16 cellular contexts compared by ENCODE assay signal in genomic region chr6:16216501-16217155, GRCh38. TPM values are rescaled to one million over a fixed set of nuclear protein-coding genes. Genes with fewer than 3 reads are reported as not detected.
DNase-seq lines count a peak whose midpoint lies in the region; ATAC-seq, FAIRE-seq and TF ChIP-seq lines count a peak whose summit lies in the region.
"Had no signal": no experiment of that assay in that cellular context is flagged by ENCODE, and none has a peak within 500 bp of the region (broad histone marks: within the 10 kb centered on the region; RNA-seq: fewer than 3 reads in every experiment).

No MANE protein-coding gene starts in this region.

- POLR2A ChIA-PET in K562 (lab: Yijun Ruan, JAX) (interaction anchor here (0.8 to 8.2 kb wide), 6 partner anchors 17 to 88 kb away, joined by 3 to 42 read pairs (median 3); partner anchors contain the start of genes GMPR and MYLIP), HEK293T (lab: Yijun Ruan, JAX) (no interaction called here)

- TF ChIP-seq POLR2A in K562 (conservative IDR thresholded peaks at IDR 0.05), result no peak
- no peak for TF ChIP-seq POLR2A in testis (IDR thresholded peaks at IDR 0.05)

- BruUV-seq in K562 (replicated peaks; lab: Mats Ljungman, UMichigan), result no TSS peak

- no peak for TF ChIP-seq RAD21 in K562 (CRISPR knock-in tag; conservative IDR thresholded peaks at IDR 0.05 in 1 of 2, IDR thresholded peaks at IDR 0.05 in 1 of 2)

- H3K79me2 ChIP-seq in K562 (ENCODE audit: control insufficient read depth, insufficient read depth, low read length) (no peaks in the 10 kb centered on the region), fibroblast of lung (ENCODE audit: control insufficient read depth, insufficient read depth, low read length) (no peaks in the 10 kb centered on the region)

- H3K9me3 ChIP-seq in K562 (replicated peaks; ENCODE audit: control insufficient read depth, insufficient read depth, low read depth, low read length) (peaks cover 18% of the 10 kb centered on the region), fibroblast of lung (ENCODE audit: control insufficient read depth, insufficient read depth, low read depth, low read length) (no peaks in the 10 kb centered on the region), muscle layer of colon (ENCODE audit: low read length) (no peaks in the 10 kb centered on the region), testis (no peaks in the 10 kb centered on the region)

- no peak for ATAC-seq in K562

- TF ChIP-seq CTCF in K562 (IDR thresholded peaks at IDR 0.05 in 2 of 3, conservative IDR thresholded peaks at IDR 0.05 in 1 of 3; ENCODE audit: insufficient read depth in 2 of 3, low read depth in 1 of 3, low read length in 3 of 3), result no peak
- no peak for TF ChIP-seq CTCF in fibroblast of lung (conservative IDR thresholded peaks at IDR 0.05 in 1 of 2, IDR thresholded peaks at IDR 0.05 in 1 of 2; ENCODE audit: low read depth in 1 of 2, low read length in 2 of 2)
- no peak for TF ChIP-seq CTCF in testis (IDR thresholded peaks at IDR 0.05)

- intact Hi-C loops in K562 (cut with micrococcal nuclease), result loop anchor here (1.0 kb wide), 1 partner anchor 8 kb away; no protein-coding TSS in a partner anchor
- intact Hi-C loops in testis (cut with DNase I; ENCODE audit: low total_unique reads), result no loop called here

- H2AFZ ChIP-seq in K562 (ENCODE audit: low read depth, low read length) (no peak overlapping the region), fibroblast of lung (ENCODE audit: low read length) (peak overlapping the region; percentile 34)
- H2AFZ ChIP-seq: neural progenitor cell had no signal

- WGBS in K562 (ENCODE audit: insufficient coverage, low coverage, missing lambda C conversion rate), result 97% methylated on average over 31 of the region's 43 CpGs
- WGBS in testis, 2 donors, result 4 to 43% methylated on average over 3 to 43 of the region's 43 CpGs

- in situ Hi-C loops in K562 (cut with MboI), result no loop called here

- H3K4me3 ChIP-seq in K562 (no peak overlapping the region), fibroblast of lung (replicated peaks in 1 of 4; ENCODE audit: control extremely low read depth in 1 of 4, insufficient read depth in 1 of 4, low read depth in 3 of 4, low read length in 4 of 4) (peak overlapping the region in 2 of 4 experiments; percentile 29 to 32), muscle layer of colon (ENCODE audit: low read depth in 1 of 2, low read length in 2 of 2) (peak overlapping the region; percentile 23 to 31), testis (peak overlapping the region; percentile 29 to 42)
- H3K4me3 ChIP-seq: lung, neural progenitor cell had no signal

- H3K9me1 ChIP-seq in K562 (ENCODE audit: control insufficient read depth, insufficient read depth, low read length), result no peaks in the 10 kb centered on the region

- no peaks in the 10 kb centered on the region for H3K36me3 ChIP-seq in K562 (ENCODE audit: control insufficient read depth, insufficient read depth, low read length)
- H3K36me3 ChIP-seq in fibroblast of lung (ENCODE audit: control insufficient read depth, insufficient read depth, low read length), result no peaks in the 10 kb centered on the region
- H3K36me3 ChIP-seq in muscle layer of colon (ENCODE audit: insufficient read depth, low read length), result no peaks in the 10 kb centered on the region
- no peaks in the 10 kb centered on the region for H3K36me3 ChIP-seq in testis (ENCODE audit: low read depth, missing control alignments)
- H3K36me3 ChIP-seq: neural progenitor cell, WERI-Rb-1 had no signal

- 0 out of 2 replicates have a peak overlapping the region, but pooled peaks have one; percentile 19 for H3K4me2 ChIP-seq in K562 (ENCODE audit: insufficient read depth, low read length)
- no peak overlapping the region for H3K4me2 ChIP-seq in fibroblast of lung (ENCODE audit: extremely low read depth, insufficient read depth, low read length)
- H3K4me2 ChIP-seq: neural progenitor cell had no signal

- H3K9ac ChIP-seq in K562 (ENCODE audit: insufficient read depth in 1 of 2, low read depth in 2 of 2, low read length in 2 of 2), result no peak overlapping the region
- no peak overlapping the region for H3K9ac ChIP-seq in fibroblast of lung (ENCODE audit: insufficient read depth, low read length)
- H3K9ac ChIP-seq in muscle layer of colon (ENCODE audit: low read length), result no peak overlapping the region
- H3K9ac ChIP-seq: neural progenitor cell had no signal

- H3K4me1 ChIP-seq in K562 (replicated peaks in 1 of 2; ENCODE audit: control insufficient read depth in 2 of 2, insufficient read depth in 2 of 2, low read length in 2 of 2), result peaks cover 26 to 38% of the 10 kb centered on the region in 2 experiments
- H3K4me1 ChIP-seq in fibroblast of lung (ENCODE audit: control insufficient read depth, extremely low read depth, insufficient read depth, low read length), result no peaks in the 10 kb centered on the region
- peaks cover 15% of the 10 kb centered on the region for H3K4me1 ChIP-seq in muscle layer of colon (ENCODE audit: insufficient read depth, low read length)
- peaks cover 14% of the 10 kb centered on the region for H3K4me1 ChIP-seq in testis
- H3K4me1 ChIP-seq: neural progenitor cell had no signal

- H4K20me1 ChIP-seq in K562 (replicated peaks; ENCODE audit: control insufficient read depth, insufficient read depth, low read length), result no peaks in the 10 kb centered on the region
- H4K20me1 ChIP-seq in fibroblast of lung (ENCODE audit: control insufficient read depth, extremely low read depth, insufficient read depth, low read length), result no peaks in the 10 kb centered on the region

- H3K27me3 ChIP-seq in K562 (ENCODE audit: control insufficient read depth in 2 of 2, insufficient read depth in 2 of 2, low read length in 2 of 2) (no peaks in the 10 kb centered on the region), fibroblast of lung (ENCODE audit: control insufficient read depth, insufficient read depth, low read length) (no peaks in the 10 kb centered on the region), muscle layer of colon (ENCODE audit: control insufficient read depth in 1 of 2, insufficient read depth in 2 of 2, low read length in 2 of 2) (peaks cover 6% of the 10 kb centered on the region in 2 donors), testis (no peaks in the 10 kb centered on the region)
- H3K27me3 ChIP-seq: neural progenitor cell had no signal

- no peak for DNase-seq in K562 (ENCODE audit: extremely low read depth in 1 of 4, low spot score in 3 of 4)
- DNase-seq in fibroblast of lung (ENCODE audit: low read depth in 2 of 2), result peak; percentile 36 to 55
- DNase-seq in testis, result peak; percentile 47
- DNase-seq in HEK293T (ENCODE audit: extremely low spot score), result no peak
- no peak for DNase-seq in NCI-H69 (lab: John Stamatoyannopoulos, UW)
- no peak for DNase-seq in NCI-H510A (lab: John Stamatoyannopoulos, UW)
- DNase-seq: activated CD8-positive, alpha-beta memory T cell treated with anti-CD3 and anti-CD28 coated beads, Interleukin-2, amount 50 U/mL, for 4 hours; activated naive CD4-positive, alpha-beta T cell treated with anti-CD3 and anti-CD28 coated beads, Interleukin-2, amount 10 ng/mL, durations not matched to agents 7 days and 5 days; C1 segment of cervical spinal cord; Kasumi-1; NCI-H1436 treated with DMSO at 0.1 percent for 48 hours; NCI-H510A treated with DMSO at 0.1 percent for 48 hours; WERI-Rb-1 had no signal

- CTCF ChIA-PET in K562 (lab: Yijun Ruan, JAX; ENCODE audit: low intra/inter-chr PET ratio) (no interaction called here), HEK293T (lab: Yijun Ruan, JAX) (no interaction called here)

- FAIRE-seq in K562 (lab: Jason Lieb, UNC), result no peak

- TF ChIP-seq EP300 in K562 (IDR thresholded peaks at IDR 0.05; ENCODE audit: low read length), result no peak

- H3K27ac ChIP-seq in K562 (ENCODE audit: extremely low read depth, low read depth, low read length), result peak overlapping the region; percentile 93
- no peak overlapping the region for H3K27ac ChIP-seq in fibroblast of lung (ENCODE audit: insufficient read depth, low read length)
- H3K27ac ChIP-seq in muscle layer of colon (ENCODE audit: low read depth, low read length), result no peak overlapping the region
- peak overlapping the region in 1 of 2 donors; percentile 14 for H3K27ac ChIP-seq in testis
- H3K27ac ChIP-seq: neural progenitor cell, WERI-Rb-1 had no signal

TF ChIP-seq in K562, 482 proteins besides CTCF, POLR2A, EP300 and RAD21 (continues in another document):
- no peak for TF ChIP-seq KLF13 (tag; IDR thresholded peaks at IDR 0.05; ENCODE audit: borderline replicate concordance, low read depth)

TF ChIP-seq in HEK293T, 16 proteins besides CTCF, POLR2A, EP300 and RAD21:
- TF ChIP-seq L3MBTL2 (conservative IDR thresholded peaks at IDR 0.05), result no peak
- TF ChIP-seq ELF4 (IDR thresholded peaks at IDR 0.05), result no peak
- no peak for TF ChIP-seq CTBP1 (IDR thresholded peaks at IDR 0.05; ENCODE audit: borderline replicate concordance)
- no peak for TF ChIP-seq FOXK2 (IDR thresholded peaks at IDR 0.05)

RNA-seq across cellular contexts. Expression of gene GMPR, which starts 21.8 kb away (rescaled TPM):
- total RNA-seq in K562 (2011; cell fraction: chromatin; rRNA removed; ENCODE audit: low replicate concordance), result 58.9 and 89.1 TPM in 2 replicates
- total RNA-seq in K562 (2011; cell fraction: nucleolus; rRNA removed), result 52.6 and 53.0 TPM in 2 replicates
- 58.1 and 58.7 TPM in 2 replicates for total RNA-seq in K562 (2011; cell fraction: nucleoplasm; rRNA removed)
- total RNA-seq in K562 (2014; rRNA removed), result 42.5 and 46.2 TPM in 2 replicates
- 34.1 and 34.6 TPM in 2 replicates for total RNA-seq in K562 (2014; rRNA removed; fragmentation: Illumina TruSeq; extraction: Trizol)
- 52.9 and 53.5 TPM in 2 replicates for total RNA-seq in K562 (2015; rRNA removed; fragmentation: Illumina TruSeq; extraction: Trizol)
- 64.1 and 73.7 TPM in 2 replicates for total RNA-seq in K562 (2021)
- polyA plus RNA-seq in K562 (2011; rRNA removed), result 66.7 and 72.1 TPM in 2 replicates
- 97.7 and 111 TPM in 2 replicates for polyA plus RNA-seq in K562 (2011; cell fraction: cytosol; rRNA removed)
- 50.2 and 57.5 TPM in 2 replicates for polyA plus RNA-seq in K562 (2011; cell fraction: nucleus; rRNA removed)
- 80.2 and 117 TPM in 2 replicates for polyA plus RNA-seq in K562 (2012)
- polyA plus RNA-seq in K562 (2014; fragmentation: Illumina TruSeq; extraction: Trizol), result 83.7 and 85.6 TPM in 2 replicates
- 10 to 100 TPM; 42.0 to 47.8 TPM for polyA plus RNA-seq in K562 (2014; fragmentation: Nextera tagmentation; extraction: Ambion mirVana)
- polyA plus RNA-seq in K562 (2014; rRNA removed), result 45.6 and 49.8 TPM in 2 replicates
- polyA minus RNA-seq in K562 (2011; rRNA and poly(A)+ RNA removed), result 82.0 and 85.1 TPM in 2 replicates
- polyA minus RNA-seq in K562 (2011; cell fraction: cytosol; rRNA and poly(A)+ RNA removed), result 38.0 and 45.0 TPM in 2 replicates
- 26.5 and 45.9 TPM in 2 replicates for polyA minus RNA-seq in K562 (2011; cell fraction: nucleus; rRNA and poly(A)+ RNA removed)
- 7.2 and 13.2 TPM in 2 replicates for total RNA-seq in fibroblast of lung
- polyA plus RNA-seq in fibroblast of lung, result 16.4 and 27.1 TPM in 2 replicates
- 10.4 and 20.3 TPM in 2 replicates for polyA plus RNA-seq in fibroblast of lung (2012)
- 17.8 and 18.3 TPM in 2 replicates for polyA minus RNA-seq in fibroblast of lung (ENCODE audit: low replicate concordance)
- 100 to 1,000 TPM; 164 to 215 TPM for total RNA-seq in testis
- 121 TPM for polyA plus RNA-seq in testis (ENCODE audit: insufficient read depth, low read depth, low replicate concordance)

Comparison
In these comparisons a context has a peak if more than half of its experiments do, and no peak if none do; other contexts are left out.
1. DNase-seq: peak in fibroblast of lung (2 of 2) and testis (single experiment); none in K562 (0 of 4), HEK293T (single experiment), NCI-H69 (single experiment) and NCI-H510A (single experiment).